In genomic region chr18:59500765-59501164, GRCh38 we compare ENCODE assay signal across 25 cellular contexts.
DNase-seq lines count a peak whose midpoint lies in the region; ATAC-seq, FAIRE-seq and TF ChIP-seq lines count a peak whose summit lies in the region.
"Had no signal": no experiment of that assay in that cellular context is flagged by ENCODE, and none has a peak within 500 bp of the region (broad histone marks: within the 10 kb centered on the region; RNA-seq: fewer than 3 reads in every experiment).

No MANE protein-coding gene starts in this region.

- H3K36me3 Mint-ChIP-seq in endothelial cell (ENCODE audit: low read depth, unreplicated experiment): peaks cover 3% of the 10 kb centered on the region

- H3K27ac Mint-ChIP-seq in endothelial cell (ENCODE audit: unreplicated experiment): no peak overlapping the region
- H3K27ac Mint-ChIP-seq: CD4-positive, alpha-beta T cell had no signal

- H3K9me3 Mint-ChIP-seq in endothelial cell (ENCODE audit: unreplicated experiment): no peaks in the 10 kb centered on the region
- H3K9me3 Mint-ChIP-seq: CD4-positive, alpha-beta T cell had no signal

- H3K27me3 Mint-ChIP-seq in endothelial cell (ENCODE audit: unreplicated experiment): peaks cover 2% of the 10 kb centered on the region

- FAIRE-seq in HTR-8/SVneo (lab: Jason Lieb, UNC): no peak
- FAIRE-seq: A549, GM12878 had no signal

- DNase-seq in ELR (ENCODE audit: low read depth): peak; percentile 20
- peak; percentile 30 for DNase-seq in HT1080 (ENCODE audit: low read depth)
- DNase-seq in endothelial cell (ENCODE audit: low spot score): no peak
- no peak for DNase-seq in hypothalamus (lab: John Stamatoyannopoulos, UW)
- no peak for DNase-seq in retina
- DNase-seq in DMS 273 (lab: John Stamatoyannopoulos, UW; ENCODE audit: unreplicated experiment): no peak
- DNase-seq in HTR-8/SVneo (ENCODE audit: insufficient read length, low spot score): no peak
- DNase-seq: AML-193; CD4-positive, alpha-beta T cell; DMS53; GDM1; KG1; MG63; NCI-H1105 treated with DMSO at 0.1 percent for 48 hours; NCI-H146; NCI-H1930; NCI-H2107; NCI-H446; NCI-H524 treated with DMSO at 0.1 percent for 48 hours; NCI-H774; PC-3; Right ventricle myocardium superior had no signal

- peaks cover 27% of the 10 kb centered on the region for H3K4me1 Mint-ChIP-seq in endothelial cell (ENCODE audit: unreplicated experiment)

- H3K4me3 Mint-ChIP-seq in endothelial cell (ENCODE audit: unreplicated experiment): peak overlapping the region; percentile 56
- H3K4me3 Mint-ChIP-seq: CD4-positive, alpha-beta T cell had no signal

- no peak for TF ChIP-seq CTCF in endothelial cell (IDR thresholded peaks at IDR 0.05; ENCODE audit: unreplicated experiment)

- ATAC-seq in GM19463 (IDR thresholded peaks at IDR 0.05; ENCODE audit: unreplicated experiment): peak; percentile 74
- ATAC-seq: A549, GM12878, PC-3 had no signal

Comparison
In these comparisons a context has a peak if more than half of its experiments do, and no peak if none do; other contexts are left out.
1. DNase-seq: peak in ELR (single experiment) and HT1080 (single experiment); none in endothelial cell (single experiment), hypothalamus (0 of 51), retina (single experiment), DMS 273 (single experiment) and HTR-8/SVneo (single experiment).